Comparison of ENCODE assay signal across 1 cellular context in the genomic region with DNA sequence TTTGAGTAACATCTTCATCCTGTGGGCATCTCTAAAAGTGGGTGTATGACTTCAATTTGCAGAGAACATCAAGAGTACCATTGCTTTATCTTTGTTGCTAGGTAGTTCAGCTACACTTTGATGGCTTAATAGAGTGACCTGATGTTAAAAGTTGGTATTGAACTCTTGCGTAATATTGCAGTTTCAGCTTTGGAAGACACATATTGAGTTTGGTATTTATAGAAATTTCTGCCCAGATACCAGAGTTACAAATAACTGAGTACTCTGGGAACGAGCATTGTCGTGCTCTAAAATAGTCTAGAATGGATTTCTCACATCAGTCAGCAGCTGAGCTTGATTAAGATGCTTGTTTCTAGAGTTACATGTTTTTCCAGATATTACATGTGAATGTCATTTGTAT.
TF ChIP-seq lines count a peak whose summit lies in the region.

No MANE protein-coding gene starts in this region.

TF ChIP-seq in HepG2, 621 proteins besides CTCF, POLR2A, EP300 and RAD21:
- 0 out of 2 replicates have a peak, but pooled peaks have one; percentile 22 for TF ChIP-seq CEBPG (CRISPR knock-in tag; IDR thresholded peaks at IDR 0.05)
- TF ChIP-seq GATAD2A (CRISPR knock-in tag; IDR thresholded peaks at IDR 0.05) = no peak
- TF ChIP-seq ZNF598 (CRISPR knock-in tag; IDR thresholded peaks at IDR 0.05; ENCODE audit: borderline replicate concordance) = no peak
- TF ChIP-seq NFATC3 (CRISPR knock-in tag; IDR thresholded peaks at IDR 0.05) = no peak
- TF ChIP-seq SUZ12 (IDR thresholded peaks at IDR 0.05; ENCODE audit: low read depth, low read length) = no peak
- no peak for TF ChIP-seq MEF2D (CRISPR knock-in tag; IDR thresholded peaks at IDR 0.05)
- TF ChIP-seq ZNF329 (CRISPR knock-in tag; IDR thresholded peaks at IDR 0.05; ENCODE audit: low read depth) = no peak
- TF ChIP-seq ZNF781 (CRISPR knock-in tag; IDR thresholded peaks at IDR 0.05; ENCODE audit: borderline replicate concordance, not compliant biosample characterization) = no peak
- TF ChIP-seq AKAP8 (CRISPR knock-in tag; IDR thresholded peaks at IDR 0.05) = no peak
- TF ChIP-seq MATR3 (CRISPR knock-in tag; IDR thresholded peaks at IDR 0.05) = no peak
- no peak for TF ChIP-seq ZNF564 (CRISPR knock-in tag; IDR thresholded peaks at IDR 0.05)
- TF ChIP-seq ZNF761 (CRISPR knock-in tag; conservative IDR thresholded peaks at IDR 0.05) = no peak
- TF ChIP-seq CEBPB (IDR thresholded peaks at IDR 0.05; ENCODE audit: borderline replicate concordance, low read depth, low read length) = peak; percentile 90
- TF ChIP-seq RBM22 (optimal IDR thresholded peaks at IDR 0.05; ENCODE audit: low read length) = no peak
- TF ChIP-seq, protein P1, sequence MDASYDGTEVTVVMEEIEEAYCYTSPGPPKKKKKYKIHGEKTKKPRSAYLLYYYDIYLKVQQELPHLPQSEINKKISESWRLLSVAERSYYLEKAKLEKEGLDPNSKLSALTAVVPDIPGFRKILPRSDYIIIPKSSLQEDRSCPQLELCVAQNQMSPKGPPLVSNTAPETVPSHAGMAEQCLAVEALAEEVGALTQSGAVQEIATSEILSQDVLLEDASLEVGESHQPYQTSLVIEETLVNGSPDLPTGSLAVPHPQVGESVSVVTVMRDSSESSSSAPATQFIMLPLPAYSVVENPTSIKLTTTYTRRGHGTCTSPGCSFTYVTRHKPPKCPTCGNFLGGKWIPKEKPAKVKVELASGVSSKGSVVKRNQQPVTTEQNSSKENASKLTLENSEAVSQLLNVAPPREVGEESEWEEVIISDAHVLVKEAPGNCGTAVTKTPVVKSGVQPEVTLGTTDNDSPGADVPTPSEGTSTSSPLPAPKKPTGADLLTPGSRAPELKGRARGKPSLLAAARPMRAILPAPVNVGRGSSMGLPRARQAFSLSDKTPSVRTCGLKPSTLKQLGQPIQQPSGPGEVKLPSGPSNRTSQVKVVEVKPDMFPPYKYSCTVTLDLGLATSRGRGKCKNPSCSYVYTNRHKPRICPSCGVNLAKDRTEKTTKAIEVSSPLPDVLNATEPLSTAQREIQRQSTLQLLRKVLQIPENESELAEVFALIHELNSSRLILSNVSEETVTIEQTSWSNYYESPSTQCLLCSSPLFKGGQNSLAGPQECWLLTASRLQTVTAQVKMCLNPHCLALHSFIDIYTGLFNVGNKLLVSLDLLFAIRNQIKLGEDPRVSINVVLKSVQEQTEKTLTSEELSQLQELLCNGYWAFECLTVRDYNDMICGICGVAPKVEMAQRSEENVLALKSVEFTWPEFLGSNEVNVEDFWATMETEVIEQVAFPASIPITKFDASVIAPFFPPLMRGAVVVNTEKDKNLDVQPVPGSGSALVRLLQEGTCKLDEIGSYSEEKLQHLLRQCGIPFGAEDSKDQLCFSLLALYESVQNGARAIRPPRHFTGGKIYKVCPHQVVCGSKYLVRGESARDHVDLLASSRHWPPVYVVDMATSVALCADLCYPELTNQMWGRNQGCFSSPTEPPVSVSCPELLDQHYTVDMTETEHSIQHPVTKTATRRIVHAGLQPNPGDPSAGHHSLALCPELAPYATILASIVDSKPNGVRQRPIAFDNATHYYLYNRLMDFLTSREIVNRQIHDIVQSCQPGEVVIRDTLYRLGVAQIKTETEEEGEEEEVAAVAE (CRISPR knock-in tag; IDR thresholded peaks at IDR 0.05; ENCODE audit: borderline replicate concordance) = no peak
